Comparison of ENCODE assay signal across 12 cellular contexts in the genomic region with DNA sequence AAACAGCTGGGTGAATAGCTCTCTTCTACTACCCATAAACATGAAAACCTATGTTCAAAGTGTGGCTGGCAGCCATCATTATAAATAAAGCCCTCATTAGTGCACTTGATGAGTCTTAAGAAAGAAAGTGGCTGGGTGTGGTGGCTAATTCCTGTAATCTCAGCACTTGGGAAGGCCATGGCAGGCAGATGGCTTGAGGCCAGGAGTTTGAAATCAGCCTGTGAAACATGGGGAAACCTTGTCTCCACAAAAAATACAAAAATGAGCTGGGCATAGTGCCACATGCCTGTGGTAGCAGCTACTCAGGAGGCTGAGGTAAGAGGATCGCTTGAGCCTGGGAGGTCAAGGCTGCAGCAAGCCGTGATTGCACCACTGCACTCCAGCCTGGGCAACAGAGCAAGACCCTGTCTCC. TPM values are rescaled to one million over a fixed set of nuclear protein-coding genes. Genes with fewer than 3 reads are reported as not detected.
DNase-seq lines count a peak whose midpoint lies in the region; ATAC-seq and TF ChIP-seq lines count a peak whose summit lies in the region.
"Had no signal": no experiment of that assay in that cellular context is flagged by ENCODE, and none has a peak within 500 bp of the region (broad histone marks: within the 10 kb centered on the region; RNA-seq: fewer than 3 reads in every experiment).

No MANE protein-coding gene starts in this region.

- peak; percentile 46 for DNase-seq in ELR (ENCODE audit: low read depth)
- peak; percentile 93 for DNase-seq in NCI-H226
- DNase-seq in cardiac fibroblast (ENCODE audit: low read depth in 2 of 2): peak; percentile 92 to 98
- peak; percentile 95 for DNase-seq in renal cortical epithelial cell (ENCODE audit: low read depth)
- DNase-seq in NCI-H510A (lab: John Stamatoyannopoulos, UW): no peak
- DNase-seq in NCI-H2081 treated with DMSO at 0.1 percent for 48 hours (lab: John Stamatoyannopoulos, UW): no peak
- DNase-seq: islet precursor cell, NCI-H1694 had no signal

- no peak overlapping the region for H3K4me3 ChIP-seq in cardiac fibroblast (replicated peaks in 1 of 2; ENCODE audit: low read depth in 2 of 2, low read length in 2 of 2)
- H3K4me3 ChIP-seq: cardiac muscle cell had no signal

- ATAC-seq in GM21529 (IDR thresholded peaks at IDR 0.05; ENCODE audit: unreplicated experiment): no peak
- no peak for ATAC-seq in GM18498 (IDR thresholded peaks at IDR 0.05; ENCODE audit: unreplicated experiment)
- ATAC-seq: stimulated activated effector memory CD8-positive, alpha-beta T cell treated with anti-CD3 and anti-CD28 coated beads, Interleukin-12 subunit alpha, Interleukin-12 subunit beta, amount 100 ng/mL, for 72 hours had no signal

- no peak for TF ChIP-seq CTCF in cardiac fibroblast (IDR thresholded peaks at IDR 0.05; ENCODE audit: low read depth, low read length)

RNA-seq across cellular contexts. Expression of gene APPBP2, which starts 28.3 kb away (rescaled TPM):
- total RNA-seq in renal cortical epithelial cell: 47.1 and 64.5 TPM in 2 replicates

RNA-seq across cellular contexts. Expression of gene PPM1D, which starts 45.6 kb away (rescaled TPM):
- 6.8 and 36.1 TPM in 2 replicates for total RNA-seq in renal cortical epithelial cell

Comparison
In these comparisons a context has a peak if more than half of its experiments do, and no peak if none do; other contexts are left out.
1. DNase-seq: peak in ELR (single experiment), NCI-H226 (single experiment), cardiac fibroblast (2 of 2) and renal cortical epithelial cell (single experiment); none in NCI-H510A (single experiment) and NCI-H2081 treated with DMSO at 0.1 percent for 48 hours (single experiment).